ENCODE assay signal across 8 cellular contexts in genomic region chr3:12395349-12396012, GRCh38.
DNase-seq lines count a peak whose midpoint lies in the region; ATAC-seq and TF ChIP-seq lines count a peak whose summit lies in the region.

No MANE protein-coding gene starts in this region.

- H3K9me3 ChIP-seq in left ventricle myocardium inferior (replicated peaks), result no peaks in the 10 kb centered on the region

- no peaks in the 10 kb centered on the region for H3K36me3 Mint-ChIP-seq in activated B cell treated with CpG ODN at 0.5 μM for 24 hours (ENCODE audit: low read depth)

- peak; percentile 18 for DNase-seq in AG10803 (ENCODE audit: low read depth)
- no peak for DNase-seq in activated B cell treated with CpG ODN at 0.5 μM for 24 hours
- no peak for DNase-seq in left ventricle myocardium inferior
- no peak for DNase-seq in putamen (ENCODE audit: low spot score)
- DNase-seq in NCI-H2081 (lab: John Stamatoyannopoulos, UW), result no peak
- no peak for DNase-seq in AG08396 (ENCODE audit: low spot score)

- peak overlapping the region; percentile 19 for H3K27ac Mint-ChIP-seq in activated B cell treated with CpG ODN at 0.5 μM for 24 hours

- H3K27me3 Mint-ChIP-seq in activated B cell treated with CpG ODN at 0.5 μM for 24 hours, result no peaks in the 10 kb centered on the region

- H3K4me3 ChIP-seq in AG10803 (ENCODE audit: low read length), result peak overlapping the region; percentile 1; the same call in 1 of the 2 replicates
- H3K4me3 ChIP-seq in left ventricle myocardium inferior, result no peak overlapping the region

- intact Hi-C loops in activated B cell treated with CpG ODN at 0.5 μM for 24 hours (cut with micrococcal nuclease), result no loop called here
- intact Hi-C loops in left ventricle myocardium inferior (cut with micrococcal nuclease), result no loop called here

- H3K4me1 ChIP-seq in left ventricle myocardium inferior, result no peaks in the 10 kb centered on the region

- TF ChIP-seq CTCF in AG10803 (conservative IDR thresholded peaks at IDR 0.05; ENCODE audit: low read length) (no peak), activated B cell treated with CpG ODN at 0.5 μM for 24 hours (IDR thresholded peaks at IDR 0.05) (no peak), left ventricle myocardium inferior (IDR thresholded peaks at IDR 0.05; ENCODE audit: borderline replicate concordance) (no peak)

- no peaks in the 10 kb centered on the region for H3K27me3 ChIP-seq in left ventricle myocardium inferior (ENCODE audit: low read depth)

- ATAC-seq in GM19035 (IDR thresholded peaks at IDR 0.05; ENCODE audit: unreplicated experiment), result peak; percentile 97
- ATAC-seq in HG03045 (IDR thresholded peaks at IDR 0.05; ENCODE audit: unreplicated experiment), result peak; percentile 97
- ATAC-seq in activated B cell treated with CpG ODN at 0.5 μM for 24 hours (ENCODE audit: low read depth), result peak; percentile 83

- no peaks in the 10 kb centered on the region for H3K36me3 ChIP-seq in left ventricle myocardium inferior

- no peak overlapping the region for H3K27ac ChIP-seq in left ventricle myocardium inferior (replicated peaks)

- H3K4me1 Mint-ChIP-seq in activated B cell treated with CpG ODN at 0.5 μM for 24 hours, result peaks cover 31% of the 10 kb centered on the region

- peak overlapping the region; percentile 62 for H3K4me3 Mint-ChIP-seq in activated B cell treated with CpG ODN at 0.5 μM for 24 hours

- CTCF ChIA-PET in activated B cell treated with CpG ODN at 0.5 μM for 24 hours (lab: Charles Lee), result no interaction called here

- no peaks in the 10 kb centered on the region for H3K9me3 Mint-ChIP-seq in activated B cell treated with CpG ODN at 0.5 μM for 24 hours

- POLR2A ChIA-PET in activated B cell treated with CpG ODN at 0.5 μM for 24 hours (lab: Charles Lee), result interaction anchor here (1.1 kb wide), 1 partner anchor 269 kb away, joined by 3 read pairs; no protein-coding TSS in a partner anchor
